1 cellular context compared by ENCODE assay signal in genomic region chr19:11242864-11243797, GRCh38.
TF ChIP-seq lines count a peak whose summit lies in the region.

No MANE protein-coding gene starts in this region.

TF ChIP-seq in HEK293, 187 proteins besides CTCF, POLR2A, EP300 and RAD21 (continued from another document):
- no peak for TF ChIP-seq ZNF660 (tag by site-specific recombination; IDR thresholded peaks at IDR 0.05)
- TF ChIP-seq PATZ1 (tag by site-specific recombination; IDR thresholded peaks at IDR 0.05), result peak; percentile 46; the same call in 1 of the 2 replicates
- peak; percentile 70 for TF ChIP-seq SP3 (tag by site-specific recombination; IDR thresholded peaks at IDR 0.05)
- TF ChIP-seq ZNF202 (tag by site-specific recombination; IDR thresholded peaks at IDR 0.05; ENCODE audit: borderline replicate concordance), result no peak
- TF ChIP-seq REST (tag by site-specific recombination; IDR thresholded peaks at IDR 0.05), result no peak
- TF ChIP-seq YY1 (tag by site-specific recombination; IDR thresholded peaks at IDR 0.05), result no peak
- TF ChIP-seq KLF17 (tag by site-specific recombination; IDR thresholded peaks at IDR 0.05), result no peak
- TF ChIP-seq REPIN1 (tag by site-specific recombination; IDR thresholded peaks at IDR 0.05; ENCODE audit: low read depth), result no peak
- no peak for TF ChIP-seq ZNF169 (tag by site-specific recombination; IDR thresholded peaks at IDR 0.05)
- TF ChIP-seq ZEB2 (tag by site-specific recombination; IDR thresholded peaks at IDR 0.05), result no peak
- no peak for TF ChIP-seq ELK4 (IDR thresholded peaks at IDR 0.05; ENCODE audit: borderline replicate concordance, low read depth, low read length)
- no peak for TF ChIP-seq GLIS2 (tag by site-specific recombination; IDR thresholded peaks at IDR 0.05)
- TF ChIP-seq SETDB1 (IDR thresholded peaks at IDR 0.05; ENCODE audit: insufficient read length, low read length), result no peak
